Comparison of ENCODE assay signal across 8 cellular contexts in genomic region chr10:104330168-104331117, GRCh38. TPM values are rescaled to one million over a fixed set of nuclear protein-coding genes. Genes with fewer than 3 reads are reported as not detected.
DNase-seq lines count a peak whose midpoint lies in the region; ATAC-seq, FAIRE-seq and TF ChIP-seq lines count a peak whose summit lies in the region.

No MANE protein-coding gene starts in this region.

- no peaks in the 10 kb centered on the region for H3K36me3 ChIP-seq in HUES64 (ENCODE audit: insufficient read depth, low read length)
- H3K36me3 ChIP-seq in K562 (ENCODE audit: control insufficient read depth, insufficient read depth, low read length): peaks cover 86% of the 10 kb centered on the region

- H3K9ac ChIP-seq in HUES64 (ENCODE audit: low read depth, low read length) (peak overlapping the region; percentile 46; the same call in 1 of the 2 replicates), K562 (ENCODE audit: insufficient read depth in 1 of 2, low read depth in 2 of 2, low read length in 2 of 2) (peak overlapping the region; percentile 41 to 81; a peak in 3 of 4 replicates)

- ATAC-seq in K562 (no peak), HG03460 (IDR thresholded peaks at IDR 0.05; ENCODE audit: unreplicated experiment) (no peak), GM21390 (IDR thresholded peaks at IDR 0.05; ENCODE audit: unreplicated experiment) (no peak)

- H3K9me1 ChIP-seq in K562 (ENCODE audit: control insufficient read depth, insufficient read depth, low read length): peaks cover 10% of the 10 kb centered on the region

- no peak for TF ChIP-seq RAD21 in K562 (CRISPR knock-in tag; conservative IDR thresholded peaks at IDR 0.05 in 1 of 2, IDR thresholded peaks at IDR 0.05 in 1 of 2)

- BruUV-seq in K562 (replicated peaks; lab: Mats Ljungman, UMichigan): no TSS peak

- no peak for DNase-seq in K562 (ENCODE audit: extremely low read depth in 1 of 4, low spot score in 3 of 4)
- peak; percentile 54 for DNase-seq in left kidney (ENCODE audit: low read depth, low spot score)
- DNase-seq in stromal cell of bone marrow (ENCODE audit: low read depth): peak; percentile 92
- DNase-seq in D721Med (ENCODE audit: insufficient read length, low spot score): no peak
- DNase-seq in epidermal melanocyte (ENCODE audit: insufficient read length, low spot score): no peak

- TF ChIP-seq CTCF in K562 (IDR thresholded peaks at IDR 0.05 in 2 of 3, conservative IDR thresholded peaks at IDR 0.05 in 1 of 3; ENCODE audit: insufficient read depth in 2 of 3, low read depth in 1 of 3, low read length in 3 of 3): no peak
- TF ChIP-seq CTCF in D721Med (IDR thresholded peaks at IDR 0.05; ENCODE audit: insufficient read depth, missing control alignments): no peak

- H3K27ac ChIP-seq in HUES64 (ENCODE audit: low read depth, low read length): peak overlapping the region; percentile 79; the same call in 1 of the 2 replicates
- peak overlapping the region; percentile 62; the same call in 2 of the 3 replicates for H3K27ac ChIP-seq in K562 (ENCODE audit: extremely low read depth, low read depth, low read length)

- H3K9me3 ChIP-seq in HUES64 (ENCODE audit: insufficient read depth, low read depth, low read length): no peaks in the 10 kb centered on the region
- H3K9me3 ChIP-seq in K562 (replicated peaks; ENCODE audit: control insufficient read depth, insufficient read depth, low read depth, low read length): no peaks in the 10 kb centered on the region

- H4K20me1 ChIP-seq in K562 (replicated peaks; ENCODE audit: control insufficient read depth, insufficient read depth, low read length): peaks cover 76% of the 10 kb centered on the region

- CTCF ChIA-PET in K562 (lab: Yijun Ruan, JAX; ENCODE audit: low intra/inter-chr PET ratio): no interaction called here

- WGBS in HUES64: 53% methylated on average over 8 of the region's 8 CpGs
- 35% methylated on average over 7 of the region's 8 CpGs for WGBS in K562 (ENCODE audit: insufficient coverage, low coverage, missing lambda C conversion rate)

- no peaks in the 10 kb centered on the region for H3K27me3 ChIP-seq in HUES64 (ENCODE audit: insufficient read depth, low read length)
- H3K27me3 ChIP-seq in K562 (ENCODE audit: control insufficient read depth in 2 of 2, insufficient read depth in 2 of 2, low read length in 2 of 2): no peaks in the 10 kb centered on the region

- POLR2A ChIA-PET in K562 (lab: Yijun Ruan, JAX): interaction anchor here (0.6 to 1.5 kb wide), 3 partner anchors 10 to 13 kb away, joined by 3 read pairs; no protein-coding TSS in a partner anchor

- FAIRE-seq in K562 (lab: Jason Lieb, UNC): no peak
- no peak for FAIRE-seq in D721Med (lab: Jason Lieb, UNC)

- no peak for TF ChIP-seq POLR2A in K562 (conservative IDR thresholded peaks at IDR 0.05)

- no peak overlapping the region for H3K4me3 ChIP-seq in HUES64 (ENCODE audit: low read length)
- H3K4me3 ChIP-seq in K562: no peak overlapping the region

- in situ Hi-C loops in K562 (cut with MboI): no loop called here

- TF ChIP-seq EP300 in K562 (IDR thresholded peaks at IDR 0.05; ENCODE audit: low read length): no peak

- no peak overlapping the region for H2AFZ ChIP-seq in K562 (ENCODE audit: low read depth, low read length)

- H3K4me1 ChIP-seq in HUES64 (ENCODE audit: insufficient read depth, low read length): peaks cover 79% of the 10 kb centered on the region
- H3K4me1 ChIP-seq in K562 (replicated peaks in 1 of 2; ENCODE audit: control insufficient read depth in 2 of 2, insufficient read depth in 2 of 2, low read length in 2 of 2): peaks cover 70 to 76% of the 10 kb centered on the region in 2 experiments

- intact Hi-C loops in K562 (cut with micrococcal nuclease): no loop called here

- peaks cover 100% of the 10 kb centered on the region for H3K79me2 ChIP-seq in K562 (ENCODE audit: control insufficient read depth, insufficient read depth, low read length)

- H3K4me2 ChIP-seq in K562 (ENCODE audit: insufficient read depth, low read length): peak overlapping the region; percentile 70

TF ChIP-seq in K562, 482 proteins besides CTCF, POLR2A, EP300 and RAD21 (continues in another document):
- no peak for TF ChIP-seq ZNF436 (CRISPR knock-in tag; IDR thresholded peaks at IDR 0.05)
- peak; percentile 38; the same call in 1 of the 2 replicates for TF ChIP-seq CEBPG (CRISPR knock-in tag; IDR thresholded peaks at IDR 0.05)
- TF ChIP-seq CEBPG (tag; conservative IDR thresholded peaks at IDR 0.05 in 1 of 2, IDR thresholded peaks at IDR 0.05 in 1 of 2): peak in 1 of 2 experiments; percentile 51; a peak in 2 of 4 replicates
- TF ChIP-seq GTF2B (IDR thresholded peaks at IDR 0.05; ENCODE audit: extremely low read depth, insufficient read length): no peak
- TF ChIP-seq, protein P1, sequence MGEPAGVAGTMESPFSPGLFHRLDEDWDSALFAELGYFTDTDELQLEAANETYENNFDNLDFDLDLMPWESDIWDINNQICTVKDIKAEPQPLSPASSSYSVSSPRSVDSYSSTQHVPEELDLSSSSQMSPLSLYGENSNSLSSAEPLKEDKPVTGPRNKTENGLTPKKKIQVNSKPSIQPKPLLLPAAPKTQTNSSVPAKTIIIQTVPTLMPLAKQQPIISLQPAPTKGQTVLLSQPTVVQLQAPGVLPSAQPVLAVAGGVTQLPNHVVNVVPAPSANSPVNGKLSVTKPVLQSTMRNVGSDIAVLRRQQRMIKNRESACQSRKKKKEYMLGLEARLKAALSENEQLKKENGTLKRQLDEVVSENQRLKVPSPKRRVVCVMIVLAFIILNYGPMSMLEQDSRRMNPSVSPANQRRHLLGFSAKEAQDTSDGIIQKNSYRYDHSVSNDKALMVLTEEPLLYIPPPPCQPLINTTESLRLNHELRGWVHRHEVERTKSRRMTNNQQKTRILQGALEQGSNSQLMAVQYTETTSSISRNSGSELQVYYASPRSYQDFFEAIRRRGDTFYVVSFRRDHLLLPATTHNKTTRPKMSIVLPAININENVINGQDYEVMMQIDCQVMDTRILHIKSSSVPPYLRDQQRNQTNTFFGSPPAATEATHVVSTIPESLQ (CRISPR knock-in tag; IDR thresholded peaks at IDR 0.05): no peak
- TF ChIP-seq ZNF76 (CRISPR knock-in tag; IDR thresholded peaks at IDR 0.05; ENCODE audit: borderline replicate concordance): no peak
- no peak for TF ChIP-seq TCFL5 (CRISPR knock-in tag; conservative IDR thresholded peaks at IDR 0.05)
- TF ChIP-seq SMARCC2 (IDR thresholded peaks at IDR 0.05; ENCODE audit: low read depth): no peak

RNA-seq across cellular contexts. Expression of gene ITPRIP, which starts 7.8 kb away (rescaled TPM):
- 13.1 TPM for polyA plus RNA-seq in HUES64 (2013, experiment 1 of 2)
- 11.5 TPM for polyA plus RNA-seq in HUES64 (2013, experiment 2 of 2)
- 30.8 and 81.8 TPM in 2 replicates for total RNA-seq in K562 (2011; cell fraction: chromatin; rRNA removed; ENCODE audit: low replicate concordance)
- 74.2 and 84.7 TPM in 2 replicates for total RNA-seq in K562 (2011; cell fraction: nucleolus; rRNA removed)
- 65.3 and 65.6 TPM in 2 replicates for total RNA-seq in K562 (2011; cell fraction: nucleoplasm; rRNA removed)
- total RNA-seq in K562 (2014; rRNA removed) (11.1 and 14.2 TPM in 2 replicates), K562 (2014; rRNA removed; fragmentation: Illumina TruSeq; extraction: Trizol) (5.1 and 5.5 TPM in 2 replicates), K562 (2015; rRNA removed; fragmentation: Illumina TruSeq; extraction: Trizol) (5.2 and 5.4 TPM in 2 replicates), K562 (2021) (27.0 and 28.5 TPM in 2 replicates)
- polyA plus RNA-seq in K562 (2011; rRNA removed) (10.9 and 13.3 TPM in 2 replicates), K562 (2014; fragmentation: Illumina TruSeq; extraction: Trizol) (17.8 and 18.5 TPM in 2 replicates), K562 (2014; fragmentation: Nextera tagmentation; extraction: Ambion mirVana) (1 to 10 TPM; 4.4 to 4.9 TPM), K562 (2014; rRNA removed) (12.9 and 15.3 TPM in 2 replicates)
- 14.2 and 21.9 TPM in 2 replicates for polyA plus RNA-seq in K562 (2011; cell fraction: cytosol; rRNA removed)
- 11.7 and 18.8 TPM in 2 replicates for polyA plus RNA-seq in K562 (2011; cell fraction: nucleus; rRNA removed)
- 14.6 and 21.0 TPM in 2 replicates for polyA plus RNA-seq in K562 (2012)
- polyA minus RNA-seq in K562 (2011; rRNA and poly(A)+ RNA removed): 16.3 and 19.5 TPM in 2 replicates
- polyA minus RNA-seq in K562 (2011; cell fraction: cytosol; rRNA and poly(A)+ RNA removed): 18.0 and 19.1 TPM in 2 replicates
- polyA minus RNA-seq in K562 (2011; cell fraction: nucleus; rRNA and poly(A)+ RNA removed): 20.5 and 25.3 TPM in 2 replicates

RNA-seq across cellular contexts. Expression of gene CFAP58, which starts 23.2 kb away (rescaled TPM):
- polyA plus RNA-seq in HUES64 (2013, experiment 1 of 2): 0.45 TPM
- polyA plus RNA-seq in HUES64 (2013, experiment 2 of 2): 0.57 TPM
- 0.30 and 3.4 TPM in 2 replicates for total RNA-seq in K562 (2011; cell fraction: chromatin; rRNA removed; ENCODE audit: low replicate concordance)
- 0.33 and 0.92 TPM in 2 replicates for total RNA-seq in K562 (2011; cell fraction: nucleolus; rRNA removed)
- total RNA-seq in K562 (2011; cell fraction: nucleoplasm; rRNA removed): 1.1 and 1.2 TPM in 2 replicates
- total RNA-seq in K562 (2014; rRNA removed) (0.45 and 2.0 TPM in 2 replicates), K562 (2014; rRNA removed; fragmentation: Illumina TruSeq; extraction: Trizol) (0.98 and 1.2 TPM in 2 replicates), K562 (2015; rRNA removed; fragmentation: Illumina TruSeq; extraction: Trizol) (0.54 and 0.68 TPM in 2 replicates), K562 (2021) (0.60 and 0.69 TPM in 2 replicates)
- polyA plus RNA-seq in K562 (2011; rRNA removed) (0.62 and 1.2 TPM in 2 replicates), K562 (2014; fragmentation: Illumina TruSeq; extraction: Trizol) (0.71 and 0.72 TPM in 2 replicates), K562 (2014; fragmentation: Nextera tagmentation; extraction: Ambion mirVana) (under 1 TPM; 0.08 to 0.52 TPM), K562 (2014; rRNA removed) (0.42 and 1.0 TPM in 2 replicates)
- 0.06 and 0.22 TPM in 2 replicates for polyA plus RNA-seq in K562 (2011; cell fraction: cytosol; rRNA removed)
- polyA plus RNA-seq in K562 (2011; cell fraction: nucleus; rRNA removed): 1.4 and 1.5 TPM in 2 replicates
- polyA plus RNA-seq in K562 (2012): 0.51 and 1.7 TPM in 2 replicates
- 0.88 and 1.3 TPM in 2 replicates for polyA minus RNA-seq in K562 (2011; rRNA and poly(A)+ RNA removed)
- polyA minus RNA-seq in K562 (2011; cell fraction: cytosol; rRNA and poly(A)+ RNA removed): 0.48 and 0.91 TPM in 2 replicates
- polyA minus RNA-seq in K562 (2011; cell fraction: nucleus; rRNA and poly(A)+ RNA removed): 0.40 and 1.3 TPM in 2 replicates

Comparison
In these comparisons a context has a peak if more than half of its experiments do, and no peak if none do; other contexts are left out.
1. DNase-seq: peak in left kidney (single experiment) and stromal cell of bone marrow (single experiment); none in K562 (0 of 4), D721Med (single experiment) and epidermal melanocyte (single experiment).